Comparison of ENCODE assay signal across 21 cellular contexts in the genomic region with DNA sequence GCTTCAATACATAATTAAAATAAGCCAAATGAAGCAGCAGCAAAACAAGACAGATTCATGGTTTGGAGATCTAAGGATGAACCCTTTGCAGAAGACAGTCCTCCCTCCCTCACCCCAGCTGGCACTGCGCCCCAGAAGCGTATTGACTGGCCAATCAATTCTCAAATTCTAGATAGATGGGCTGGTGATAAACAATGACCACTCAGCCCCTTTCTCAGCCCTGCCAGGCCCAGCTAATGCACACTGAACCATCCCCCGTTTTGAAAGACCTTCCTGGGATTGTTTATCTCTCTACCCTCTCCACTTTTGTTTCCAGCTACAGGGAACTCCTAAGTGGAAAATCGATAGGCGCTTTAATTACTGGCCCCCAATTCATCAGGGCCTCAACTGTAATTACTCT. TPM values are rescaled to one million over a fixed set of nuclear protein-coding genes. Genes with fewer than 3 reads are reported as not detected.
A peak's percentile ranks its signal among the peaks of the same experiment; 100 is the strongest.
DNase-seq lines count a peak whose midpoint lies in the region; ATAC-seq lines count a peak whose summit lies in the region.
"Had no signal": no experiment of that assay in that cellular context is flagged by ENCODE, and none has a peak within 500 bp of the region (broad histone marks: within the 10 kb centered on the region; RNA-seq: fewer than 3 reads in every experiment).

No MANE protein-coding gene starts in this region.

- no peak overlapping the region for H4K91ac ChIP-seq in neuronal stem cell (ENCODE audit: low read depth, low read length, poor library complexity)

- no peaks in the 10 kb centered on the region for H3K36me3 ChIP-seq in neuronal stem cell (replicated peaks in 1 of 2; ENCODE audit: control insufficient read depth in 2 of 2, insufficient read depth in 2 of 2, low read length in 2 of 2)
- H3K36me3 ChIP-seq: BLaER1, SJSA1 had no signal

- no CpG with 5 or more reads among the region's 5 CpGs for WGBS in neuronal stem cell (ENCODE audit: extremely low coverage in 2 of 2, insufficient read length in 2 of 2, insufficient replicate concordance in 1 of 2), 2 donors

- no peak overlapping the region for H3K9ac ChIP-seq in neuronal stem cell (ENCODE audit: low read depth, low read length, poor library complexity)
- H3K9ac ChIP-seq: BLaER1, KMS-11 had no signal

- H2AFZ ChIP-seq in neuronal stem cell (ENCODE audit: low read length) = no peak overlapping the region

- peaks cover 0 to 32% of the 10 kb centered on the region in 2 donors for H3K4me1 ChIP-seq in neuronal stem cell (ENCODE audit: control insufficient read depth in 2 of 2, insufficient read depth in 1 of 2, low read depth in 1 of 2, low read length in 2 of 2)
- H3K4me1 ChIP-seq: BLaER1, SJSA1 had no signal

- no peak overlapping the region for H2AK5ac ChIP-seq in neuronal stem cell (ENCODE audit: low read depth, low read length)

- H3K23ac ChIP-seq in neuronal stem cell (ENCODE audit: low read depth, low read length, poor library complexity) = no peak overlapping the region

- no peak overlapping the region for H4K8ac ChIP-seq in neuronal stem cell (ENCODE audit: low read depth, low read length)

- H2BK15ac ChIP-seq in neuronal stem cell (ENCODE audit: low read length) = no peak overlapping the region

- DNase-seq in NCI-H2107 treated with DMSO at 0.1 percent for 48 hours (lab: John Stamatoyannopoulos, UW; ENCODE audit: unreplicated experiment) (peak; percentile 59), NCI-H2107 (lab: John Stamatoyannopoulos, UW) (no peak), NCI-H146 (lab: John Stamatoyannopoulos, UW) (peak; percentile 98), NCI-H748 treated with DMSO at 0.1 percent for 48 hours (lab: John Stamatoyannopoulos, UW) (peak; percentile 69), neuronal stem cell (ENCODE audit: low spot score) (no peak), COR-L47 (lab: John Stamatoyannopoulos, UW) (no peak)
- DNase-seq: CD4-positive, CD25-positive, alpha-beta regulatory T cell; DMS53; MM.1S; NCI-H1694 treated with DMSO at 0.1 percent for 48 hours; NCI-H2081; NCI-H526 treated with DMSO at 0.1 percent for 48 hours; NK-92 treated with Interleukin-12 subunit alpha and Interleukin-12 subunit beta, amount 100 ng/mL, for 24 hours; PC-3; T-cell had no signal

- H3K4me2 ChIP-seq in neuronal stem cell (ENCODE audit: insufficient read depth, low read length, poor library complexity, severe bottlenecking) = no peak overlapping the region
- H3K4me2 ChIP-seq: BLaER1, KMS-11 had no signal

- no peak overlapping the region for H3K4ac ChIP-seq in neuronal stem cell (ENCODE audit: low read length)

- H3K9me3 ChIP-seq in neuronal stem cell (replicated peaks in 1 of 2; ENCODE audit: control insufficient read depth in 2 of 2, insufficient read depth in 1 of 2, low read depth in 1 of 2, low read length in 2 of 2) = no peaks in the 10 kb centered on the region
- H3K9me3 ChIP-seq: BLaER1, SJSA1 had no signal

- no peak for ATAC-seq in GM21526 (IDR thresholded peaks at IDR 0.05; ENCODE audit: low FRiP score, unreplicated experiment)
- ATAC-seq in GM21723 (IDR thresholded peaks at IDR 0.05; ENCODE audit: unreplicated experiment) = no peak
- ATAC-seq: PC-3, T-cell had no signal

- H2BK120ac ChIP-seq in neuronal stem cell (ENCODE audit: low read depth, low read length) = no peak overlapping the region

- H2BK12ac ChIP-seq in neuronal stem cell (ENCODE audit: low read length) = no peak overlapping the region

- H3K18ac ChIP-seq in neuronal stem cell (ENCODE audit: low read length) = peak overlapping the region; percentile 9

- no peak overlapping the region for H3K27ac ChIP-seq in neuronal stem cell (replicated peaks; ENCODE audit: low read length)
- H3K27ac ChIP-seq: BLaER1, HL-60, KMS-11, SJSA1 had no signal

- H3K27me3 ChIP-seq in neuronal stem cell (ENCODE audit: control insufficient read depth in 3 of 3, insufficient read depth in 3 of 3, low read depth in 1 of 3, low read length in 3 of 3) = no peaks in the 10 kb centered on the region
- H3K27me3 ChIP-seq: BLaER1 had no signal

- H3K4me3 ChIP-seq in neuronal stem cell (ENCODE audit: low read length in 2 of 2) = no peak overlapping the region
- H3K4me3 ChIP-seq: BLaER1, SJSA1 had no signal

- no peaks in the 10 kb centered on the region for H3K79me1 ChIP-seq in neuronal stem cell (ENCODE audit: low read depth, low read length)

- no peak overlapping the region for H3K14ac ChIP-seq in neuronal stem cell (ENCODE audit: low read length)

- H2BK5ac ChIP-seq in neuronal stem cell (ENCODE audit: low read length) = no peak overlapping the region

RNA-seq across cellular contexts. Expression of gene TNR, which starts 29.0 kb away (rescaled TPM):
- not detected for polyA plus RNA-seq in neuronal stem cell (2013, experiment 1 of 2)
- not detected for polyA plus RNA-seq in neuronal stem cell (2013, experiment 2 of 2)
- polyA plus RNA-seq: CD4-positive, CD25-positive, alpha-beta regulatory T cell had no signal

Comparison
In these comparisons a context has a peak if more than half of its experiments do, and no peak if none do; other contexts are left out.
1. DNase-seq: peak in NCI-H2107 treated with DMSO at 0.1 percent for 48 hours (single experiment), NCI-H146 (single experiment) and NCI-H748 treated with DMSO at 0.1 percent for 48 hours (single experiment); none in NCI-H2107 (single experiment), neuronal stem cell (single experiment) and COR-L47 (single experiment).